8 cellular contexts compared by ENCODE assay signal in the genomic region with DNA sequence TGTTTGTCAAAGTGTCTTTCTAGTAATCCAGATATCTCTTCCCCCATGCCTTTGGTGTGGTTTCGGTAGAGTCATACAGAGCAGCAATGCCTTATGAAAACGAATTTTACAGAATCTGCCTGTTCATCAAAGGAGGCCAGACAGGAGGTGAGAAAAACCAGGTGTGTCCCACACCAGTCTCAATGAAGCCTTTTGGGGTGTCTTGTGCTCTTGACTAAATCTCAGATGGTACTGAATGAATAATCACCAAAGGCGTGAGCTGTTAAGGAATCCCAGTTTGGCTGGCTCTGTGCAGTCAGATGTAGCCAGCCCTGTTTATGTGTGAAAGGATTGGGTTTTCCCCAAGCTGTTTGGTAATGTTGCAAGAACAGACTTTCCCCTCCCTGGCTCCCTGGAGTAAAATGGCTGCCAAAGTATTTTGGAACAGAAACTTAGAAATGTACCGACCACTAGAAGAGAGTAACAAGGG.
A peak's percentile ranks its signal among the peaks of the same experiment; 100 is the strongest.
DNase-seq lines count a peak whose midpoint lies in the region; ATAC-seq lines count a peak whose summit lies in the region.

No MANE protein-coding gene starts in this region.

- H3K4me1 ChIP-seq in CD4-positive, alpha-beta memory T cell (ENCODE audit: insufficient read depth, low read length), result peaks cover 44% of the 10 kb centered on the region

- POLR2A ChIA-PET in CD4-positive, alpha-beta memory T cell (lab: Charles Lee; ENCODE audit: partially characterized antibody), result no interaction called here

- H3K27me3 ChIP-seq in CD4-positive, alpha-beta memory T cell (ENCODE audit: insufficient read depth, low read length), result no peaks in the 10 kb centered on the region

- ATAC-seq in GM21447 (IDR thresholded peaks at IDR 0.05; ENCODE audit: unreplicated experiment), result peak; percentile 80

- intact Hi-C loops in CD4-positive, alpha-beta memory T cell (cut with micrococcal nuclease), result no loop called here

- peak overlapping the region; percentile 16 to 93 (median 58) for H3K27ac Mint-ChIP-seq in CD4-positive, alpha-beta memory T cell

- no peaks in the 10 kb centered on the region for H3K9me3 Mint-ChIP-seq in CD4-positive, alpha-beta memory T cell

- CTCF ChIA-PET in CD4-positive, alpha-beta memory T cell (lab: Charles Lee; ENCODE audit: partially characterized antibody), result interaction anchor here (1.2 to 1.8 kb wide), 2 partner anchors 25 to 267 kb away, joined by 3 to 5 read pairs; no protein-coding TSS in a partner anchor

- peaks cover 0 to 8% of the 10 kb centered on the region in 2 donors for H3K27me3 Mint-ChIP-seq in CD4-positive, alpha-beta memory T cell

- peaks cover 18 to 37% (median 32%) of the 10 kb centered on the region in 4 donors for H3K4me1 Mint-ChIP-seq in CD4-positive, alpha-beta memory T cell

- no peak overlapping the region for H3K4me3 ChIP-seq in CD4-positive, alpha-beta memory T cell (ENCODE audit: low read length in 2 of 2)
- H3K4me3 ChIP-seq in skeletal muscle cell (ENCODE audit: low read depth, low read length), result no peak overlapping the region

- peak overlapping the region; percentile 5 to 63 (median 45) for H3K4me3 Mint-ChIP-seq in CD4-positive, alpha-beta memory T cell

- H3K27ac ChIP-seq in CD4-positive, alpha-beta memory T cell (ENCODE audit: low read depth, low read length), result peak overlapping the region; percentile 0

- H3K36me3 ChIP-seq in CD4-positive, alpha-beta memory T cell (ENCODE audit: insufficient read depth, low read length), result no peaks in the 10 kb centered on the region

- H3K9me3 ChIP-seq in CD4-positive, alpha-beta memory T cell (ENCODE audit: control insufficient read depth in 1 of 2, low read length in 2 of 2), result no peaks in the 10 kb centered on the region

- peak; percentile 48 to 70 (median 52) for DNase-seq in CD4-positive, alpha-beta memory T cell
- DNase-seq in NCI-H226 (peak; percentile 56), cerebellar cortex (ENCODE audit: low spot score) (peak; percentile 5), skeletal muscle cell (ENCODE audit: low read depth) (peak; percentile 65), NCI-H187 (lab: John Stamatoyannopoulos, UW) (no peak), ecto neural progenitor cell (ENCODE audit: low spot score) (no peak), GF-D8 (lab: John Stamatoyannopoulos, UW) (no peak)

- no peaks in the 10 kb centered on the region for H3K36me3 Mint-ChIP-seq in CD4-positive, alpha-beta memory T cell

Comparison
In these comparisons a context has a peak if more than half of its experiments do, and no peak if none do; other contexts are left out.
1. DNase-seq: peak in CD4-positive, alpha-beta memory T cell (5 of 5), NCI-H226 (single experiment), cerebellar cortex (single experiment) and skeletal muscle cell (single experiment); none in NCI-H187 (0 of 2), ecto neural progenitor cell (single experiment) and GF-D8 (single experiment).